In the genomic region with DNA sequence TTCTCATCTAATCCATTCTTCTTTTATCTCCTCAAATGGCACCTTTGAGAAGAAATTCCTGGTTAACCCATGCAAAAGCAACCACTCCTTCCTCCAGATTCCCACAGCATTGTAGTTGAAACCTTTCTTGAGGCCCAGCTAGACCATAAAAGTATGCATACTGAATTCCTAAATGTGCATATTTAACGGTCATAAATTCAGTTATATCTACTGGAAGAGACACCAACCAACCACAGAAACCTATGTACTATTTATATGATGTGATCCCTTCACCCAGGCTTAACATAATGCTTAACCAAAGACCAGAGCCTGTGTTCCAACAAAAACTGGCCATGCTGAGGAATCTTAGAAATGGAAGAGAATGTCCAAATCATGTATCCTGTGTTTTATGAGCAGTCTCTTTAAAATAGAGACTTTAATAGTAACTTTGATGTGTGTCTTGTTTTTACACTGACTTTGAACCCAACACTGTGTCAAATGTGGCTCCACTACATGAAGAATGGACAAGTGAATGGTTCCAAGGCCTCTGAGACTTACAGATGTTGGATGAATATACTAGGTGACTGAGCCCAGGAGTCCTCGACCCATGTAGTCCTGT, we compare ENCODE assay signal across 16 cellular contexts. TPM values are rescaled to one million over a fixed set of nuclear protein-coding genes. Genes with fewer than 3 reads are reported as not detected.
A peak's percentile ranks its signal among the peaks of the same experiment; 100 is the strongest.
DNase-seq lines count a peak whose midpoint lies in the region; ATAC-seq, FAIRE-seq and TF ChIP-seq lines count a peak whose summit lies in the region.
"Had no signal": no experiment of that assay in that cellular context is flagged by ENCODE, and none has a peak within 500 bp of the region (broad histone marks: within the 10 kb centered on the region; RNA-seq: fewer than 3 reads in every experiment).

No MANE protein-coding gene starts in this region.

- POLR2A ChIA-PET in CD4-positive, alpha-beta T cell (lab: Charles Lee) = interaction anchor here (0.6 to 13.5 kb wide), 14 partner anchors 11 to 144 kb away, joined by 3 to 168 read pairs (median 7); a partner anchor contains a TSS
- POLR2A ChIA-PET in naive thymus-derived CD4-positive, alpha-beta T cell (lab: Charles Lee) = interaction anchor here (0.6 to 12.4 kb wide), 11 partner anchors 8 to 117 kb away, joined by 3 to 180 read pairs (median 8); a partner anchor contains a TSS

- no peak for TF ChIP-seq POLR2A in upper lobe of left lung (IDR thresholded peaks at IDR 0.05)

- H3K4me1 ChIP-seq in naive thymus-derived CD4-positive, alpha-beta T cell (ENCODE audit: control insufficient read depth in 2 of 2, insufficient read depth in 2 of 2, low read length in 2 of 2) = peaks cover 75 to 81% of the 10 kb centered on the region in 2 donors
- H3K4me1 ChIP-seq in upper lobe of left lung = peaks cover 46 to 70% (median 57%) of the 10 kb centered on the region in 4 donors

- TF ChIP-seq EP300 in upper lobe of left lung (IDR thresholded peaks at IDR 0.05) = no peak

- peak overlapping the region; percentile 89 for H3K27ac Mint-ChIP-seq in CD4-positive, alpha-beta T cell
- H3K27ac Mint-ChIP-seq in activated naive CD4-positive, alpha-beta T cell treated with anti-CD3 and anti-CD28 coated beads, Interleukin-2, amount 50 U/mL, for 72 hours = peak overlapping the region; percentile 86 to 88
- H3K27ac Mint-ChIP-seq in naive thymus-derived CD4-positive, alpha-beta T cell = peak overlapping the region; percentile 63 to 98 (median 94)
- H3K27ac Mint-ChIP-seq: H9 had no signal

- peaks cover 66% of the 10 kb centered on the region for H3K36me3 Mint-ChIP-seq in CD4-positive, alpha-beta T cell (ENCODE audit: low read depth)
- peaks cover 0 to 22% of the 10 kb centered on the region in 2 donors for H3K36me3 Mint-ChIP-seq in activated naive CD4-positive, alpha-beta T cell treated with anti-CD3 and anti-CD28 coated beads, Interleukin-2, amount 50 U/mL, for 72 hours
- peaks cover 12 to 30% (median 18%) of the 10 kb centered on the region in 5 donors for H3K36me3 Mint-ChIP-seq in naive thymus-derived CD4-positive, alpha-beta T cell

- FAIRE-seq in RCC 7860 (lab: Jason Lieb, UNC) = no peak

- no peaks in the 10 kb centered on the region for H3K27me3 ChIP-seq in CD4-positive, alpha-beta T cell (ENCODE audit: control insufficient read depth, insufficient read depth, low read length)
- H3K27me3 ChIP-seq in naive thymus-derived CD4-positive, alpha-beta T cell (ENCODE audit: control insufficient read depth in 2 of 2, insufficient read depth in 2 of 2, low read length in 2 of 2) = no peaks in the 10 kb centered on the region
- no peaks in the 10 kb centered on the region for H3K27me3 ChIP-seq in WERI-Rb-1 (ENCODE audit: insufficient read depth, low read depth, severe bottlenecking)
- H3K27me3 ChIP-seq in upper lobe of left lung = no peaks in the 10 kb centered on the region

- CTCF ChIA-PET in CD4-positive, alpha-beta T cell (lab: Charles Lee) = interaction anchor here (0.6 to 2.1 kb wide), 11 partner anchors 10 to 252 kb away, joined by 3 to 13 read pairs (median 4); a partner anchor contains a TSS
- CTCF ChIA-PET in naive thymus-derived CD4-positive, alpha-beta T cell (lab: Charles Lee) = interaction anchor here (0.7 to 6.0 kb wide), 14 partner anchors 9 to 118 kb away, joined by 3 to 25 read pairs (median 4); a partner anchor contains a TSS

- peak overlapping the region; percentile 88 for H3K4me3 Mint-ChIP-seq in CD4-positive, alpha-beta T cell
- H3K4me3 Mint-ChIP-seq in naive thymus-derived CD4-positive, alpha-beta T cell = peak overlapping the region; percentile 84 to 99 (median 95)
- H3K4me3 Mint-ChIP-seq: H9 had no signal

- no peaks in the 10 kb centered on the region for H3K9me3 ChIP-seq in CD4-positive, alpha-beta T cell (ENCODE audit: control insufficient read depth, low read length)
- no peaks in the 10 kb centered on the region for H3K9me3 ChIP-seq in naive thymus-derived CD4-positive, alpha-beta T cell (ENCODE audit: control insufficient read depth in 2 of 3, low read length in 3 of 3)
- H3K9me3 ChIP-seq in WERI-Rb-1 (ENCODE audit: severe bottlenecking) (no peaks in the 10 kb centered on the region), upper lobe of left lung (no peaks in the 10 kb centered on the region)
- H3K9me3 ChIP-seq: SK-N-SH, thoracic aorta had no signal

- H3K36me3 ChIP-seq in naive thymus-derived CD4-positive, alpha-beta T cell (ENCODE audit: control insufficient read depth in 2 of 3, insufficient read depth in 3 of 3, low read length in 3 of 3) = peaks cover 9 to 18% (median 11%) of the 10 kb centered on the region in 3 experiments
- H3K36me3 ChIP-seq in WERI-Rb-1 (no peaks in the 10 kb centered on the region), upper lobe of left lung (peaks cover 0 to 12% (median 3%) of the 10 kb centered on the region in 4 donors)
- H3K36me3 ChIP-seq: thoracic aorta had no signal

- H3K27ac ChIP-seq in CD4-positive, alpha-beta T cell (ENCODE audit: low read depth, low read length) = peak overlapping the region; percentile 61
- peak overlapping the region; percentile 76 for H3K27ac ChIP-seq in naive thymus-derived CD4-positive, alpha-beta T cell (ENCODE audit: low read depth, low read length)
- H3K27ac ChIP-seq in WERI-Rb-1 (no peak overlapping the region), upper lobe of left lung (peak overlapping the region in 2 of 4 donors; percentile 16 to 42)
- H3K27ac ChIP-seq: epithelial cell of prostate, thoracic aorta had no signal

- intact Hi-C loops in CD4-positive, alpha-beta T cell (cut with DNase I, micrococcal nuclease) = loop anchor here in 1 of 2 experiments (2.0 kb wide), 1 partner anchor 16 kb away; no protein-coding TSS in a partner anchor
- intact Hi-C loops in naive thymus-derived CD4-positive, alpha-beta T cell (cut with micrococcal nuclease) = loop anchor here (1.0 kb wide), 6 partner anchors 11 to 118 kb away; a partner anchor contains a TSS

- no peak for TF ChIP-seq CTCF in CD4-positive, alpha-beta T cell (IDR thresholded peaks at IDR 0.05)
- TF ChIP-seq CTCF in WERI-Rb-1 (IDR thresholded peaks at IDR 0.05; ENCODE audit: low read depth, low read length) (no peak), upper lobe of left lung (IDR thresholded peaks at IDR 0.05) (no peak)

- no peak for ATAC-seq in CD4-positive, alpha-beta T cell (ENCODE audit: poor library complexity)
- ATAC-seq in HG03064 (IDR thresholded peaks at IDR 0.05; ENCODE audit: low read depth, unreplicated experiment) (peak; percentile 14), GM19324 (IDR thresholded peaks at IDR 0.05; ENCODE audit: low FRiP score, unreplicated experiment) (no peak), upper lobe of left lung (ENCODE audit: low FRiP score in 2 of 2) (no peak)
- ATAC-seq in activated naive CD4-positive, alpha-beta T cell treated with anti-CD3 and anti-CD28 coated beads, Interleukin-2, amount 50 U/mL, for 72 hours = no peak
- ATAC-seq in naive thymus-derived CD4-positive, alpha-beta T cell = no peak

- WGBS in upper lobe of left lung, 2 donors = 71 to 81% methylated on average over 2 of the region's 2 CpGs

- H3K4me3 ChIP-seq in naive thymus-derived CD4-positive, alpha-beta T cell (ENCODE audit: low read length) = peak overlapping the region; percentile 61
- H3K4me3 ChIP-seq in WERI-Rb-1 (ENCODE audit: low read depth, low read length) (no peak overlapping the region), upper lobe of left lung (no peak overlapping the region)
- H3K4me3 ChIP-seq: thoracic aorta had no signal

- peaks cover 75% of the 10 kb centered on the region for H3K4me1 Mint-ChIP-seq in CD4-positive, alpha-beta T cell (ENCODE audit: low read depth)
- peaks cover 43 to 85% (median 71%) of the 10 kb centered on the region in 7 donors for H3K4me1 Mint-ChIP-seq in naive thymus-derived CD4-positive, alpha-beta T cell

- H3K27me3 Mint-ChIP-seq in CD4-positive, alpha-beta T cell = no peaks in the 10 kb centered on the region
- no peaks in the 10 kb centered on the region for H3K27me3 Mint-ChIP-seq in naive thymus-derived CD4-positive, alpha-beta T cell

- no peak for DNase-seq in CD4-positive, alpha-beta T cell
- no peak for DNase-seq in activated naive CD4-positive, alpha-beta T cell treated with anti-CD3 and anti-CD28 coated beads, Interleukin-2, amount 50 U/mL, for 72 hours (ENCODE audit: low spot score in 2 of 2)
- no peak for DNase-seq in naive thymus-derived CD4-positive, alpha-beta T cell
- DNase-seq in RCC 7860 (ENCODE audit: low spot score) (no peak), WERI-Rb-1 (no peak), upper lobe of left lung (no peak)
- DNase-seq: DMS 273 treated with DMSO at 0.1 percent for 48 hours, H9, mesendoderm, NCI-H1436 treated with DMSO at 0.1 percent for 48 hours, NCI-H748 treated with DMSO at 0.1 percent for 48 hours, SK-N-SH had no signal

- H3K9me3 Mint-ChIP-seq in CD4-positive, alpha-beta T cell = no peaks in the 10 kb centered on the region
- H3K9me3 Mint-ChIP-seq in activated naive CD4-positive, alpha-beta T cell treated with anti-CD3 and anti-CD28 coated beads, Interleukin-2, amount 50 U/mL, for 72 hours = no peaks in the 10 kb centered on the region
- peaks cover 0 to 1% (median 0%) of the 10 kb centered on the region in 11 donors for H3K9me3 Mint-ChIP-seq in naive thymus-derived CD4-positive, alpha-beta T cell
- H3K9me3 Mint-ChIP-seq: H9 had no signal

RNA-seq across cellular contexts. Expression of a gene that starts 11.4 kb away (rescaled TPM):
- 10 to 100 TPM; 30.1 to 34.7 TPM for total RNA-seq in CD4-positive, alpha-beta T cell
- total RNA-seq in activated naive CD4-positive, alpha-beta T cell treated with anti-CD3 and anti-CD28 coated beads, Interleukin-2, amount 50 U/mL, for 72 hours = 10 to 100 TPM; 62.9 to 77.1 TPM
- 10 to 100 TPM; 41.6 to 58.2 (median 50.8) TPM for total RNA-seq in naive thymus-derived CD4-positive, alpha-beta T cell
- 10 to 100 TPM; 23.3 to 24.6 TPM for polyA plus RNA-seq in naive thymus-derived CD4-positive, alpha-beta T cell
- total RNA-seq in upper lobe of left lung = 10 to 100 TPM; 23.0 to 67.1 (median 34.4) TPM
